In genomic region chr3:101377796-101378195, GRCh38 we compare ENCODE assay signal across 1 cellular context.
TF ChIP-seq lines count a peak whose summit lies in the region.

No MANE protein-coding gene starts in this region.

TF ChIP-seq in GM23338, 12 proteins besides CTCF, POLR2A, EP300 and RAD21 (continued from another document):
- TF ChIP-seq NANOG (IDR thresholded peaks at IDR 0.05; ENCODE audit: borderline replicate concordance) (no peak), ZNF331 (CRISPR knock-in tag; IDR thresholded peaks at IDR 0.05; ENCODE audit: low read depth) (no peak), POLR2AphosphoS5 (IDR thresholded peaks at IDR 0.05; ENCODE audit: low read depth) (no peak), STAT1 (IDR thresholded peaks at IDR 0.05; ENCODE audit: unreplicated experiment) (no peak), ZNF114 (CRISPR knock-in tag; IDR thresholded peaks at IDR 0.05) (no peak), JUNB (IDR thresholded peaks at IDR 0.05; ENCODE audit: unreplicated experiment) (no peak)
- TF ChIP-seq, protein P1, sequence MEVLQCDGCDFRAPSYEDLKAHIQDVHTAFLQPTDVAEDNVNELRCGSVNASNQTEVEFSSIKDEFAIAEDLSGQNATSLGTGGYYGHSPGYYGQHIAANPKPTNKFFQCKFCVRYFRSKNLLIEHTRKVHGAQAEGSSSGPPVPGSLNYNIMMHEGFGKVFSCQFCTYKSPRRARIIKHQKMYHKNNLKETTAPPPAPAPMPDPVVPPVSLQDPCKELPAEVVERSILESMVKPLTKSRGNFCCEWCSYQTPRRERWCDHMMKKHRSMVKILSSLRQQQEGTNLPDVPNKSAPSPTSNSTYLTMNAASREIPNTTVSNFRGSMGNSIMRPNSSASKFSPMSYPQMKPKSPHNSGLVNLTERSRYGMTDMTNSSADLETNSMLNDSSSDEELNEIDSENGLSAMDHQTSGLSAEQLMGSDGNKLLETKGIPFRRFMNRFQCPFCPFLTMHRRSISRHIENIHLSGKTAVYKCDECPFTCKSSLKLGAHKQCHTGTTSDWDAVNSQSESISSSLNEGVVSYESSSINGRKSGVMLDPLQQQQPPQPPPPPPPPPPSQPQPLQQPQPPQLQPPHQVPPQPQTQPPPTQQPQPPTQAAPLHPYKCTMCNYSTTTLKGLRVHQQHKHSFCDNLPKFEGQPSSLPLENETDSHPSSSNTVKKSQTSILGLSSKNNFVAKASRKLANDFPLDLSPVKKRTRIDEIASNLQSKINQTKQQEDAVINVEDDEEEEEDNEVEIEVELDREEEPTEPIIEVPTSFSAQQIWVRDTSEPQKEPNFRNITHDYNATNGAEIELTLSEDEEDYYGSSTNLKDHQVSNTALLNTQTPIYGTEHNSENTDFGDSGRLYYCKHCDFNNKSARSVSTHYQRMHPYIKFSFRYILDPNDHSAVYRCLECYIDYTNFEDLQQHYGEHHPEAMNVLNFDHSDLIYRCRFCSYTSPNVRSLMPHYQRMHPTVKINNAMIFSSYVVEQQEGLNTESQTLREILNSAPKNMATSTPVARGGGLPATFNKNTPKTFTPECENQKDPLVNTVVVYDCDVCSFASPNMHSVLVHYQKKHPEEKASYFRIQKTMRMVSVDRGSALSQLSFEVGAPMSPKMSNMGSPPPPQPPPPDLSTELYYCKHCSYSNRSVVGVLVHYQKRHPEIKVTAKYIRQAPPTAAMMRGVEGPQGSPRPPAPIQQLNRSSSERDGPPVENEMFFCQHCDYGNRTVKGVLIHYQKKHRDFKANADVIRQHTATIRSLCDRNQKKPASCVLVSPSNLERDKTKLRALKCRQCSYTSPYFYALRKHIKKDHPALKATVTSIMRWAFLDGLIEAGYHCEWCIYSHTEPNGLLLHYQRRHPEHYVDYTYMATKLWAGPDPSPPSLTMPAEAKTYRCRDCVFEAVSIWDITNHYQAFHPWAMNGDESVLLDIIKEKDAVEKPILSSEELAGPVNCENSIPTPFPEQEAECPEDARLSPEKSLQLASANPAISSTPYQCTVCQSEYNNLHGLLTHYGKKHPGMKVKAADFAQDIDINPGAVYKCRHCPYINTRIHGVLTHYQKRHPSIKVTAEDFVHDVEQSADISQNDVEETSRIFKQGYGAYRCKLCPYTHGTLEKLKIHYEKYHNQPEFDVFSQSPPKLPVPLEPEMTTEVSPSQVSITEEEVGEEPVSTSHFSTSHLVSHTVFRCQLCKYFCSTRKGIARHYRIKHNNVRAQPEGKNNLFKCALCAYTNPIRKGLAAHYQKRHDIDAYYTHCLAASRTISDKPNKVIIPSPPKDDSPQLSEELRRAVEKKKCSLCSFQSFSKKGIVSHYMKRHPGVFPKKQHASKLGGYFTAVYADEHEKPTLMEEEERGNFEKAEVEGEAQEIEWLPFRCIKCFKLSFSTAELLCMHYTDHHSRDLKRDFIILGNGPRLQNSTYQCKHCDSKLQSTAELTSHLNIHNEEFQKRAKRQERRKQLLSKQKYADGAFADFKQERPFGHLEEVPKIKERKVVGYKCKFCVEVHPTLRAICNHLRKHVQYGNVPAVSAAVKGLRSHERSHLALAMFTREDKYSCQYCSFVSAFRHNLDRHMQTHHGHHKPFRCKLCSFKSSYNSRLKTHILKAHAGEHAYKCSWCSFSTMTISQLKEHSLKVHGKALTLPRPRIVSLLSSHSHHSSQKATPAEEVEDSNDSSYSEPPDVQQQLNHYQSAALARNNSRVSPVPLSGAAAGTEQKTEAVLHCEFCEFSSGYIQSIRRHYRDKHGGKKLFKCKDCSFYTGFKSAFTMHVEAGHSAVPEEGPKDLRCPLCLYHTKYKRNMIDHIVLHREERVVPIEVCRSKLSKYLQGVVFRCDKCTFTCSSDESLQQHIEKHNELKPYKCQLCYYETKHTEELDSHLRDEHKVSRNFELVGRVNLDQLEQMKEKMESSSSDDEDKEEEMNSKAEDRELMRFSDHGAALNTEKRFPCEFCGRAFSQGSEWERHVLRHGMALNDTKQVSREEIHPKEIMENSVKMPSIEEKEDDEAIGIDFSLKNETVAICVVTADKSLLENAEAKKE (CRISPR knock-in tag; IDR thresholded peaks at IDR 0.05), result no peak
